In genomic region chr2:62340981-62341624, GRCh38 we compare ENCODE assay signal across 8 cellular contexts.
A peak's percentile ranks its signal among the peaks of the same experiment; 100 is the strongest.
DNase-seq lines count a peak whose midpoint lies in the region; ATAC-seq and TF ChIP-seq lines count a peak whose summit lies in the region.

No MANE protein-coding gene starts in this region.

- DNase-seq in GM04503 (ENCODE audit: low read depth) (peak; percentile 19), NCI-H510A (lab: John Stamatoyannopoulos, UW) (peak; percentile 85), heart right ventricle (peak; percentile 46 to 48), SIG-M5 treated with dmso at 0.1 percent for 504 hours (lab: John Stamatoyannopoulos, UW; ENCODE audit: unreplicated experiment) (no peak), MV-4-11 (lab: John Stamatoyannopoulos, UW) (no peak)

- no peak overlapping the region for H3K4me3 ChIP-seq in heart right ventricle

- ATAC-seq in HG02642 (IDR thresholded peaks at IDR 0.05; ENCODE audit: poor library complexity, unreplicated experiment) (peak; percentile 69), heart right ventricle (peak in 7 of 8 donors; percentile 51 to 99 (median 91)), GM18873 (IDR thresholded peaks at IDR 0.05; ENCODE audit: low FRiP score, unreplicated experiment) (no peak), HG02938 (IDR thresholded peaks at IDR 0.05; ENCODE audit: unreplicated experiment) (no peak)

- H3K27me3 ChIP-seq in heart right ventricle = no peaks in the 10 kb centered on the region

- H3K4me1 ChIP-seq in heart right ventricle = peaks cover 0 to 35% (median 15%) of the 10 kb centered on the region in 9 donors

- WGBS in heart right ventricle, 2 donors = 39 to 50% methylated on average over 5 of the region's 5 CpGs

- no peaks in the 10 kb centered on the region for H3K9me3 ChIP-seq in heart right ventricle

- intact Hi-C loops in heart right ventricle (cut with DNase I) = loop anchor here in 2 of 10 donors (1.0 to 10.0 kb wide), 2 partner anchors 19 to 146 kb away; partner anchors contain the start of gene B3GNT2 (in 1 of the 2)

- no peaks in the 10 kb centered on the region for H3K36me3 ChIP-seq in heart right ventricle

- H3K27ac ChIP-seq in heart right ventricle = peak overlapping the region in 8 of 10 donors; percentile 1 to 59 (median 44)

- TF ChIP-seq CTCF in heart right ventricle (IDR thresholded peaks at IDR 0.05) = no peak

Comparison
In these comparisons a context has a peak if more than half of its experiments do, and no peak if none do; other contexts are left out.
1. DNase-seq: peak in GM04503 (single experiment), NCI-H510A (single experiment) and heart right ventricle (2 of 2); none in SIG-M5 treated with dmso at 0.1 percent for 504 hours (single experiment) and MV-4-11 (single experiment).
2. ATAC-seq: peak in HG02642 (single experiment) and heart right ventricle (7 of 8); none in GM18873 (single experiment) and HG02938 (single experiment).